ENCODE assay signal across 15 cellular contexts in the genomic region with DNA sequence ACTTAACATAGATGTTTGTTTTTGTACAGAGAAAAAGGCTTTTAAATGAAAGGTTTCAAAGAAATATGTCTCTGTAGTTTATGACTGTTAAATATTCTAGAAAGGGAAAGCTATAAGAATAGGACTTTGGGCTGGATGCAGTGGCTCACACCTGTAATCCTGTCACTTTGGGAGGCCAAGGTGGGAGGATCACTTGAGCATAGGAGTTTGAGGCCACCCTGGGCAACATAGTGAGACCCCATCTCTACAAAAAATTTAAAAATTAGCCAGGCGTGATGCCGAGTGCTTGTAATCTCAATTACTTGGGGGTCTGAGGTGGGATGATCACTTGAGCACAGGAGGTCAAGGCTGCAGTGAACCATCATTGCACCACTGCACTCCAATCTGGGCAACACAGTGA. TPM values are rescaled to one million over a fixed set of nuclear protein-coding genes. Genes with fewer than 3 reads are reported as not detected.
DNase-seq lines count a peak whose midpoint lies in the region; ATAC-seq and TF ChIP-seq lines count a peak whose summit lies in the region.
"Had no signal": no experiment of that assay in that cellular context is flagged by ENCODE, and none has a peak within 500 bp of the region (broad histone marks: within the 10 kb centered on the region; RNA-seq: fewer than 3 reads in every experiment).

No MANE protein-coding gene starts in this region.

- H3K4me2 ChIP-seq in mammary epithelial cell (ENCODE audit: insufficient read depth, low read depth, low read length) = no peak overlapping the region
- H3K4me2 ChIP-seq: BLaER1 had no signal

- no peak for ATAC-seq in activated naive CD8-positive, alpha-beta T cell treated with anti-CD3 and anti-CD28 coated beads, Interleukin-2, amount 50 U/mL, for 24 hours
- ATAC-seq in gastroesophageal sphincter (no peak), GM19328 (IDR thresholded peaks at IDR 0.05; ENCODE audit: unreplicated experiment) (no peak)

- H3K4me3 ChIP-seq in mammary epithelial cell (replicated peaks in 1 of 3; ENCODE audit: insufficient read depth in 1 of 3, low read depth in 2 of 3, low read length in 3 of 3) (no peak overlapping the region), gastroesophageal sphincter (no peak overlapping the region), tibial artery (no peak overlapping the region)
- H3K4me3 ChIP-seq: BLaER1 had no signal

- dilution Hi-C loops in mammary epithelial cell (cut with HindIII; ENCODE audit: low sequenced_read_pairs) = no loop called here

- CTCF ChIA-PET in MCF 10A (lab: Yijun Ruan, JAX) = interaction anchor here (1.2 kb wide), 1 partner anchor 17 kb away, joined by 3 read pairs; a partner anchor contains a TSS
- CTCF ChIA-PET in mammary epithelial cell (lab: Charles Lee; ENCODE audit: low non-redundant PET) = no interaction called here

- no peak for TF ChIP-seq EP300 in gastroesophageal sphincter (IDR thresholded peaks at IDR 0.05)

- H4K20me1 ChIP-seq in mammary epithelial cell (ENCODE audit: insufficient read depth, low read length) = no peaks in the 10 kb centered on the region

- H3K4me3 Mint-ChIP-seq in MCF 10A (ENCODE audit: unreplicated experiment) = no peak overlapping the region
- H3K4me3 Mint-ChIP-seq in activated naive CD8-positive, alpha-beta T cell treated with anti-CD3 and anti-CD28 coated beads, Interleukin-2, amount 50 U/mL, for 24 hours = no peak overlapping the region
- H3K4me3 Mint-ChIP-seq: HFFc6 had no signal

- H3K4me1 ChIP-seq in mammary epithelial cell (ENCODE audit: insufficient read depth, low read length) (no peaks in the 10 kb centered on the region), gastroesophageal sphincter (peaks cover 0 to 47% (median 15%) of the 10 kb centered on the region in 3 donors), tibial artery (peaks cover 0 to 88% (median 49%) of the 10 kb centered on the region in 4 donors)

- H3K9me3 Mint-ChIP-seq in MCF 10A (ENCODE audit: unreplicated experiment) = no peaks in the 10 kb centered on the region
- no peaks in the 10 kb centered on the region for H3K9me3 Mint-ChIP-seq in activated naive CD8-positive, alpha-beta T cell treated with anti-CD3 and anti-CD28 coated beads, Interleukin-2, amount 50 U/mL, for 24 hours
- H3K9me3 Mint-ChIP-seq: HFFc6 had no signal

- H3K36me3 ChIP-seq in mammary epithelial cell (ENCODE audit: insufficient read depth, low read length) (peaks cover 13% of the 10 kb centered on the region), gastroesophageal sphincter (peaks cover 0 to 76% of the 10 kb centered on the region in 2 donors), tibial artery (peaks cover 29 to 37% (median 31%) of the 10 kb centered on the region in 3 donors)

- DNase-seq in MCF 10A (ENCODE audit: unreplicated experiment) (no peak), mammary epithelial cell (no peak), tibial artery (no peak), NCI-H2081 (lab: John Stamatoyannopoulos, UW) (no peak)
- DNase-seq in activated naive CD8-positive, alpha-beta T cell treated with anti-CD3 and anti-CD28 coated beads, Interleukin-2, amount 50 U/mL, for 24 hours = no peak
- DNase-seq: HFFc6, KG1, NCI-H1092, NCI-H1694 treated with DMSO at 0.1 percent for 48 hours, NCI-H69 had no signal

- H3K36me3 Mint-ChIP-seq in MCF 10A (ENCODE audit: insufficient read depth, unreplicated experiment) = peaks cover 61% of the 10 kb centered on the region
- peaks cover 41% of the 10 kb centered on the region for H3K36me3 Mint-ChIP-seq in activated naive CD8-positive, alpha-beta T cell treated with anti-CD3 and anti-CD28 coated beads, Interleukin-2, amount 50 U/mL, for 24 hours (ENCODE audit: low read depth)

- H3K9ac ChIP-seq in mammary epithelial cell (ENCODE audit: insufficient read depth, low read length) = no peak overlapping the region
- H3K9ac ChIP-seq: BLaER1 had no signal

- intact Hi-C loops in MCF 10A (cut with micrococcal nuclease) = no loop called here
- intact Hi-C loops in mammary epithelial cell (cut with micrococcal nuclease) = no loop called here
- intact Hi-C loops in tibial artery (cut with DNase I; ENCODE audit: low total_unique reads) = no loop called here

- H2AFZ ChIP-seq in mammary epithelial cell (ENCODE audit: low read depth, low read length) = no peak overlapping the region

- no TSS peak for BruUV-seq in MCF 10A (replicated peaks; lab: Mats Ljungman, UMichigan)
- BruUV-seq in mammary epithelial cell (replicated peaks; lab: Mats Ljungman, UMichigan) = no TSS peak

- TF ChIP-seq POLR2A in gastroesophageal sphincter (IDR thresholded peaks at IDR 0.05) = no peak

- 50% methylated on average over 1 of the region's 2 CpGs for WGBS in mammary epithelial cell (ENCODE audit: low coverage, missing lambda C conversion rate)
- WGBS in gastroesophageal sphincter (ENCODE audit: low coverage in 1 of 2), 2 donors = 82 to 88% methylated on average over 2 of the region's 2 CpGs

- H3K27ac Mint-ChIP-seq in MCF 10A (ENCODE audit: low read depth, unreplicated experiment) = peak overlapping the region; percentile 27
- H3K27ac Mint-ChIP-seq in activated naive CD8-positive, alpha-beta T cell treated with anti-CD3 and anti-CD28 coated beads, Interleukin-2, amount 50 U/mL, for 24 hours = peak overlapping the region; percentile 51
- H3K27ac Mint-ChIP-seq: HFFc6 had no signal

- in situ Hi-C loops in mammary epithelial cell (cut with MboI; ENCODE audit: low sequenced_read_pairs in 2 of 2) = no loop called here

- POLR2A ChIA-PET in MCF 10A (lab: Yijun Ruan, JAX) = interaction anchor here (1.1 kb wide), 1 partner anchor 17 kb away, joined by 3 read pairs; a partner anchor contains a TSS

- TF ChIP-seq CTCF in MCF 10A (IDR thresholded peaks at IDR 0.05; ENCODE audit: unreplicated experiment) (no peak), mammary epithelial cell (conservative IDR thresholded peaks at IDR 0.05 in 1 of 2, IDR thresholded peaks at IDR 0.05 in 1 of 2; ENCODE audit: extremely low read depth in 1 of 2, insufficient read depth in 1 of 2, low read depth in 1 of 2, low read length in 2 of 2) (no peak), gastroesophageal sphincter (IDR thresholded peaks at IDR 0.05) (no peak), tibial artery (IDR thresholded peaks at IDR 0.05) (no peak)

- no peaks in the 10 kb centered on the region for H3K4me1 Mint-ChIP-seq in MCF 10A (ENCODE audit: insufficient read depth, unreplicated experiment)
- peaks cover 33% of the 10 kb centered on the region for H3K4me1 Mint-ChIP-seq in activated naive CD8-positive, alpha-beta T cell treated with anti-CD3 and anti-CD28 coated beads, Interleukin-2, amount 50 U/mL, for 24 hours

- H3K79me2 ChIP-seq in mammary epithelial cell (ENCODE audit: insufficient read depth, low read length) = peaks cover 12% of the 10 kb centered on the region

- no peak overlapping the region for H3K27ac ChIP-seq in mammary epithelial cell (ENCODE audit: insufficient read depth, low read depth, low read length)
- peak overlapping the region in 3 of 4 donors; percentile 55 to 69 (median 58) for H3K27ac ChIP-seq in gastroesophageal sphincter
- H3K27ac ChIP-seq in tibial artery = peak overlapping the region; percentile 39 to 55
- H3K27ac ChIP-seq: BLaER1, RWPE1 had no signal

- H3K27me3 Mint-ChIP-seq in MCF 10A (ENCODE audit: insufficient read depth, unreplicated experiment) = no peaks in the 10 kb centered on the region
- no peaks in the 10 kb centered on the region for H3K27me3 Mint-ChIP-seq in activated naive CD8-positive, alpha-beta T cell treated with anti-CD3 and anti-CD28 coated beads, Interleukin-2, amount 50 U/mL, for 24 hours

- H3K27me3 ChIP-seq in mammary epithelial cell (ENCODE audit: insufficient read depth, low read length) = no peaks in the 10 kb centered on the region
- no peaks in the 10 kb centered on the region for H3K27me3 ChIP-seq in gastroesophageal sphincter
- H3K27me3 ChIP-seq in tibial artery = no peaks in the 10 kb centered on the region
- H3K27me3 ChIP-seq: BLaER1 had no signal

- no peaks in the 10 kb centered on the region for H3K9me3 ChIP-seq in mammary epithelial cell (replicated peaks; ENCODE audit: insufficient read depth, low read length)
- no peaks in the 10 kb centered on the region for H3K9me3 ChIP-seq in gastroesophageal sphincter
- no peaks in the 10 kb centered on the region for H3K9me3 ChIP-seq in tibial artery
- H3K9me3 ChIP-seq: BLaER1 had no signal

RNA-seq across cellular contexts. Expression of a gene that starts 11.4 kb away (rescaled TPM):
- total RNA-seq in MCF 10A (2022) (not detected in 2 replicates), mammary epithelial cell (10 to 100 TPM; 10.3 to 22.0 TPM), gastroesophageal sphincter (10 to 100 TPM in 1 of 4 donors, 1 to 10 TPM in 1, under 1 TPM in 1, not detected in 1; 0.93 to 10.6 (median 1.4) TPM)
- 19.8 TPM for polyA plus RNA-seq in mammary epithelial cell
- polyA minus RNA-seq in mammary epithelial cell = 4.7 TPM
- total RNA-seq: HFFc6, M059J had no signal

RNA-seq across cellular contexts. Expression of a gene that starts 16.9 kb away (rescaled TPM):
- total RNA-seq in MCF 10A (2022) = 72.5 and 89.2 TPM in 2 replicates
- total RNA-seq in mammary epithelial cell = 10 to 100 TPM; 49.9 to 55.7 TPM
- 38.7 TPM for polyA plus RNA-seq in mammary epithelial cell
- 1.7 TPM for polyA minus RNA-seq in mammary epithelial cell
- 100 to 1,000 TPM in 3 of 4 donors, 10 to 100 TPM in 1; 88.0 to 183 (median 114) TPM for total RNA-seq in gastroesophageal sphincter

RNA-seq across cellular contexts. Expression of a gene that starts 41.0 kb away (rescaled TPM):
- total RNA-seq in MCF 10A (2022) (0.28 and 0.66 TPM in 2 replicates), mammary epithelial cell (1 to 10 TPM; 5.8 to 6.2 TPM), gastroesophageal sphincter (10 to 100 TPM in 1 of 4 donors, 1 to 10 TPM in 3; 2.5 to 10.0 (median 5.6) TPM)
- polyA plus RNA-seq in mammary epithelial cell = 3.4 TPM
- 2.1 TPM for polyA minus RNA-seq in mammary epithelial cell

RNA-seq across cellular contexts. Expression of a gene that starts 51.4 kb away (rescaled TPM):
- total RNA-seq in MCF 10A (2022) (1.3 and 2.1 TPM in 2 replicates), mammary epithelial cell (under 1 TPM; under 0.01 to 0.35 TPM), gastroesophageal sphincter (1 to 10 TPM in 2 of 4 donors, under 1 TPM in 2; 0.62 to 3.1 (median 1.0) TPM)
- 0.06 TPM for polyA plus RNA-seq in mammary epithelial cell
- polyA minus RNA-seq in mammary epithelial cell = 0.93 TPM

RNA-seq across cellular contexts. Expression of a gene that starts 55.6 kb away (rescaled TPM):
- total RNA-seq in MCF 10A (2022) = 12.2 and 13.1 TPM in 2 replicates
- 10 to 100 TPM; 11.7 to 12.5 TPM for total RNA-seq in mammary epithelial cell
- 17.0 TPM for polyA plus RNA-seq in mammary epithelial cell
- 56.4 TPM for polyA minus RNA-seq in mammary epithelial cell
- total RNA-seq in gastroesophageal sphincter = 10 to 100 TPM; 12.5 to 22.7 (median 17.2) TPM
